Comparison of ENCODE assay signal across 1 cellular context in genomic region chr17:43367588-43368242, GRCh38.
A peak's percentile ranks its signal among the peaks of the same experiment; 100 is the strongest.
TF ChIP-seq lines count a peak whose summit lies in the region.

No MANE protein-coding gene starts in this region.

TF ChIP-seq in HEK293, 187 proteins besides CTCF, POLR2A, EP300 and RAD21 (continued from another document):
- TF ChIP-seq ZNF660 (tag by site-specific recombination; IDR thresholded peaks at IDR 0.05) (no peak; the same call in none of the 2 replicates), ZNF423 (tag by site-specific recombination; IDR thresholded peaks at IDR 0.05) (no peak), ZNF600 (tag by site-specific recombination; IDR thresholded peaks at IDR 0.05) (peak; percentile 89), ZNF10 (tag by site-specific recombination; IDR thresholded peaks at IDR 0.05) (0 out of 2 replicates have a peak, but pooled peaks have one; percentile 11), ZNF610 (tag by site-specific recombination; IDR thresholded peaks at IDR 0.05; ENCODE audit: borderline replicate concordance) (peak; percentile 72), HOXA7 (CRISPR knock-in tag; IDR thresholded peaks at IDR 0.05; ENCODE audit: borderline replicate concordance) (no peak), ZNF48 (tag by site-specific recombination; IDR thresholded peaks at IDR 0.05) (no peak), ZNF18 (tag by site-specific recombination; IDR thresholded peaks at IDR 0.05) (no peak), ZNF449 (tag by site-specific recombination; IDR thresholded peaks at IDR 0.05) (peak; percentile 36; the same call in 1 of the 2 replicates), WT1 (tag by site-specific recombination; IDR thresholded peaks at IDR 0.05) (no peak), ZBTB26 (tag by site-specific recombination; optimal IDR thresholded peaks at IDR 0.05) (no peak), ZNF211 (tag by site-specific recombination; IDR thresholded peaks at IDR 0.05; ENCODE audit: low read depth) (peak; percentile 32; the same call in 1 of the 2 replicates), ZNF362 (tag by site-specific recombination; IDR thresholded peaks at IDR 0.05) (peak; percentile 100), ZNF596 (tag by site-specific recombination; IDR thresholded peaks at IDR 0.05) (no peak), PBX3 (CRISPR knock-in tag; IDR thresholded peaks at IDR 0.05) (no peak), ZNF311 (tag by site-specific recombination; IDR thresholded peaks at IDR 0.05; ENCODE audit: borderline replicate concordance) (no peak), ZNF121 (tag by site-specific recombination; IDR thresholded peaks at IDR 0.05) (no peak), ZBTB1 (tag by site-specific recombination; IDR thresholded peaks at IDR 0.05) (no peak), ZNF670 (tag by site-specific recombination; IDR thresholded peaks at IDR 0.05; ENCODE audit: low read depth) (no peak), ZNF785 (tag by site-specific recombination; IDR thresholded peaks at IDR 0.05) (peak; percentile 13; the same call in 1 of the 2 replicates), TSHZ1 (tag by site-specific recombination; IDR thresholded peaks at IDR 0.05; ENCODE audit: borderline replicate concordance) (no peak), EGR2 (tag by site-specific recombination; IDR thresholded peaks at IDR 0.05; ENCODE audit: low read depth) (peak; percentile 65), ZNF704 (tag by site-specific recombination; IDR thresholded peaks at IDR 0.05) (no peak), GFI1B (tag by site-specific recombination; IDR thresholded peaks at IDR 0.05) (peak; percentile 71), PATZ1 (tag by site-specific recombination; IDR thresholded peaks at IDR 0.05) (no peak), ZNF302 (tag by site-specific recombination; IDR thresholded peaks at IDR 0.05; ENCODE audit: low read depth) (0 out of 2 replicates have a peak, but pooled peaks have one; percentile 42), ZNF366 (tag by site-specific recombination; conservative IDR thresholded peaks at IDR 0.05) (peak; percentile 99), ZNF23 (tag by site-specific recombination; IDR thresholded peaks at IDR 0.05; ENCODE audit: borderline replicate concordance) (no peak; the same call in 1 of the 2 replicates), PRDM6 (tag by site-specific recombination; IDR thresholded peaks at IDR 0.05) (peak; percentile 95)
TF ChIP-seq in HEK293: peak in this region for 63.
